In the genomic region with DNA sequence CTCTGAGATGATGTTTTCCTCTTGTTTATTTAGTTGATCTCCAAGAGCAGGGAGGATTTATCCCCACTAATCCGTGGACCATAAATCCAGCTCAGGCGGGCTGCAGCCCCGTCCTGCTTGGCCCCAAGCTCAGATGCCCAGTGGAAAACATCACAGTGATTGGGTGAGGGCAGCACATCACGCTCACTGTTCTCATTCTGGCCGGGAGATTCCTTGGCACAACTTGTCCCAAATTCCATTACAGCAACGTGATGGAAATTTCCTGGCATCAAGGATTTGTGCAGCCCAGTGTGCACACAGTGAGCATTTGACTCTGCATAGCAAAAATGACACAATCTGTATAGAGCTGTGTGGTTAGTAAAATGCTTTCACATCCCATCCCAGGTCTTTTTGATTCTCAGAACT, we compare ENCODE assay signal across 9 cellular contexts.
DNase-seq lines count a peak whose midpoint lies in the region; ATAC-seq, FAIRE-seq and TF ChIP-seq lines count a peak whose summit lies in the region.
"Had no signal": no experiment of that assay in that cellular context is flagged by ENCODE, and none has a peak within 500 bp of the region (broad histone marks: within the 10 kb centered on the region; RNA-seq: fewer than 3 reads in every experiment).

No MANE protein-coding gene starts in this region.

- peak; percentile 80 for DNase-seq in HFF-Myc (ENCODE audit: extremely low read depth, low read depth)
- peak; percentile 64 for DNase-seq in bronchial epithelial cell (ENCODE audit: low read depth)
- peak; percentile 83 for DNase-seq in kidney
- DNase-seq in smooth muscle cell of the brain vasculature (ENCODE audit: low read depth, low spot score), result peak; percentile 15
- no peak for DNase-seq in SK-N-DZ (ENCODE audit: low spot score)
- no peak for DNase-seq in DMS114 treated with DMSO at 0.1 percent for 48 hours (lab: John Stamatoyannopoulos, UW; ENCODE audit: unreplicated experiment)
- DNase-seq: NCI-H2081 had no signal

- H3K4me3 ChIP-seq in HFF-Myc (replicated peaks; ENCODE audit: low read depth, low read length) (no peak overlapping the region), bronchial epithelial cell (ENCODE audit: low read depth, low read length) (no peak overlapping the region), kidney (ENCODE audit: low read length in 2 of 2) (no peak overlapping the region)

- H3K27me3 ChIP-seq in bronchial epithelial cell (ENCODE audit: control insufficient read depth, insufficient read depth, low read length), result no peaks in the 10 kb centered on the region

- intact Hi-C loops in kidney (cut with DNase I), result no loop called here

- no peak for ATAC-seq in GM18868 (IDR thresholded peaks at IDR 0.05; ENCODE audit: unreplicated experiment)
- no peak for ATAC-seq in GM18505 (IDR thresholded peaks at IDR 0.05; ENCODE audit: unreplicated experiment)

- TF ChIP-seq CTCF in HFF-Myc (IDR thresholded peaks at IDR 0.05; ENCODE audit: low read depth, low read length, missing control alignments) (no peak), bronchial epithelial cell (IDR thresholded peaks at IDR 0.05; ENCODE audit: insufficient read depth, low read length, severe bottlenecking) (no peak), kidney (IDR thresholded peaks at IDR 0.05; ENCODE audit: borderline replicate concordance, extremely low read depth, insufficient read depth) (no peak)

- H3K9ac ChIP-seq in kidney (ENCODE audit: low read length in 2 of 2), result no peak overlapping the region

- H3K27ac ChIP-seq in kidney (ENCODE audit: low read depth in 2 of 2, low read length in 2 of 2), result no peak overlapping the region

- no peaks in the 10 kb centered on the region for H3K36me3 ChIP-seq in bronchial epithelial cell (ENCODE audit: control insufficient read depth, insufficient read depth, low read length)
- H3K36me3 ChIP-seq in kidney (ENCODE audit: control insufficient read depth in 1 of 2, insufficient read depth in 2 of 2, low read length in 2 of 2), result no peaks in the 10 kb centered on the region

- no peak for TF ChIP-seq POLR2A in GM18505 (IDR thresholded peaks at IDR 0.05; ENCODE audit: borderline replicate concordance, extremely low read depth, insufficient read depth, insufficient read length)

- FAIRE-seq in bronchial epithelial cell (lab: Jason Lieb, UNC) (no peak), kidney (lab: Jason Lieb, UNC) (no peak)

- no peaks in the 10 kb centered on the region for H3K9me3 ChIP-seq in kidney (ENCODE audit: control insufficient read depth in 1 of 2, low read length in 2 of 2)

- H3K4me1 ChIP-seq in kidney (ENCODE audit: control insufficient read depth in 1 of 2, insufficient read depth in 1 of 2, low read depth in 1 of 2, low read length in 2 of 2), result no peaks in the 10 kb centered on the region

Comparison
In these comparisons a context has a peak if more than half of its experiments do, and no peak if none do; other contexts are left out.
1. DNase-seq: peak in HFF-Myc (single experiment), bronchial epithelial cell (single experiment), kidney (single experiment) and smooth muscle cell of the brain vasculature (single experiment); none in SK-N-DZ (single experiment) and DMS114 treated with DMSO at 0.1 percent for 48 hours (single experiment).